ENCODE assay signal across 17 cellular contexts in genomic region chr19:1379126-1379905, GRCh38. TPM values are rescaled to one million over a fixed set of nuclear protein-coding genes. Genes with fewer than 3 reads are reported as not detected.
DNase-seq lines count a peak whose midpoint lies in the region; ATAC-seq and TF ChIP-seq lines count a peak whose summit lies in the region.
"Had no signal": no experiment of that assay in that cellular context is flagged by ENCODE, and none has a peak within 500 bp of the region (broad histone marks: within the 10 kb centered on the region; RNA-seq: fewer than 3 reads in every experiment).

No MANE protein-coding gene starts in this region.

- no peak overlapping the region for H4K91ac ChIP-seq in neuronal stem cell (ENCODE audit: low read depth, low read length, poor library complexity)

- peak overlapping the region; percentile 17 for H3K14ac ChIP-seq in neuronal stem cell (ENCODE audit: low read length)

- H3K36me3 ChIP-seq in heart right ventricle (peaks cover 0 to 33% (median 4%) of the 10 kb centered on the region in 9 donors), neuronal stem cell (replicated peaks in 1 of 2; ENCODE audit: control insufficient read depth in 2 of 2, insufficient read depth in 2 of 2, low read length in 2 of 2) (peaks cover 13 to 28% of the 10 kb centered on the region in 2 donors)

- peaks cover 6% of the 10 kb centered on the region for H3K79me1 ChIP-seq in neuronal stem cell (ENCODE audit: low read depth, low read length)

- DNase-seq in right cardiac atrium = peak in 2 of 3 donors; percentile 20 to 52
- no peak for DNase-seq in heart right ventricle
- DNase-seq in dorsolateral prefrontal cortex = no peak
- DNase-seq in neuronal stem cell (ENCODE audit: low spot score) = no peak
- no peak for DNase-seq in WTC11 (ENCODE audit: low spot score)
- no peak for DNase-seq in RKO (ENCODE audit: low spot score)
- DNase-seq: ACHN; Caco-2; CD4-positive, alpha-beta T cell; H7; HFFc6 had no signal

- no peak overlapping the region for H2BK120ac ChIP-seq in neuronal stem cell (ENCODE audit: low read depth, low read length)

- H2AK5ac ChIP-seq in neuronal stem cell (ENCODE audit: low read depth, low read length) = peak overlapping the region; percentile 70

- intact Hi-C loops in right cardiac atrium (cut with DNase I) = loop anchor here in 1 of 4 donors (10.0 kb wide), 1 partner anchor 95 kb away; the partner anchor contains the start of gene EFNA2
- intact Hi-C loops in heart right ventricle (cut with DNase I) = loop anchor here in 1 of 10 donors (10.0 kb wide), 1 partner anchor 95 kb away; the partner anchor contains the start of gene EFNA2
- intact Hi-C loops in dorsolateral prefrontal cortex (cut with DNase I) = loop anchor here in 1 of 2 donors (10.0 kb wide), 1 partner anchor 65 kb away; no protein-coding TSS in a partner anchor

- no peak overlapping the region for H3K4me3 ChIP-seq in right cardiac atrium (ENCODE audit: low read length)
- H3K4me3 ChIP-seq in heart right ventricle = no peak overlapping the region
- H3K4me3 ChIP-seq in dorsolateral prefrontal cortex = no peak overlapping the region
- H3K4me3 ChIP-seq in neuronal stem cell (ENCODE audit: low read length in 2 of 2) = no peak overlapping the region
- H3K4me3 ChIP-seq: GM23338 had no signal

- H3K4me3 Mint-ChIP-seq in WTC11 = no peak overlapping the region
- H3K4me3 Mint-ChIP-seq: CD4-positive, alpha-beta T cell; GM23338; HFFc6 had no signal

- peak overlapping the region; percentile 30 for H4K8ac ChIP-seq in neuronal stem cell (ENCODE audit: low read depth, low read length)

- CTCF ChIA-PET in WTC11 (lab: Charles Lee) = no interaction called here

- ATAC-seq in right cardiac atrium = no peak
- no peak for ATAC-seq in heart right ventricle
- no peak for ATAC-seq in WTC11
- no peak for ATAC-seq in GM21515 (IDR thresholded peaks at IDR 0.05; ENCODE audit: unreplicated experiment)
- ATAC-seq: GM23338, HCT116 had no signal

- POLR2A ChIA-PET in WTC11 (lab: Charles Lee) = interaction anchor here (0.6 kb wide), 2 partner anchors 24 to 35 kb away, joined by 3 to 6 read pairs; no protein-coding TSS in a partner anchor

- no peak overlapping the region for H3K4me2 ChIP-seq in neuronal stem cell (ENCODE audit: insufficient read depth, low read length, poor library complexity, severe bottlenecking)
- H3K4me2 ChIP-seq: GM23338 had no signal

- H3K9me3 ChIP-seq in right cardiac atrium (ENCODE audit: control insufficient read depth, low read length) (no peaks in the 10 kb centered on the region), heart right ventricle (no peaks in the 10 kb centered on the region), neuronal stem cell (replicated peaks in 1 of 2; ENCODE audit: control insufficient read depth in 2 of 2, insufficient read depth in 1 of 2, low read depth in 1 of 2, low read length in 2 of 2) (peaks cover 0 to 3% of the 10 kb centered on the region in 2 donors)
- H3K9me3 ChIP-seq: Caco-2 had no signal

- H3K9me3 Mint-ChIP-seq in WTC11 = no peaks in the 10 kb centered on the region
- H3K9me3 Mint-ChIP-seq: CD4-positive, alpha-beta T cell had no signal

- WGBS in right cardiac atrium = 81% methylated on average over 27 of the region's 27 CpGs
- 83 to 86% methylated on average over 26 to 27 of the region's 27 CpGs for WGBS in heart right ventricle, 2 donors
- WGBS in neuronal stem cell (ENCODE audit: extremely low coverage in 2 of 2, insufficient read length in 2 of 2, insufficient replicate concordance in 1 of 2), 2 donors = no CpG with 5 or more reads among the region's 27 CpGs

- peaks cover 4% of the 10 kb centered on the region for H3K27me3 Mint-ChIP-seq in WTC11 (ENCODE audit: low read depth)

- no peak overlapping the region for H2BK12ac ChIP-seq in neuronal stem cell (ENCODE audit: low read length)

- peak overlapping the region; percentile 71 for H3K18ac ChIP-seq in neuronal stem cell (ENCODE audit: low read length)

- peak overlapping the region; percentile 55 for H2BK15ac ChIP-seq in neuronal stem cell (ENCODE audit: low read length)

- no peak overlapping the region for H3K27ac ChIP-seq in right cardiac atrium (ENCODE audit: low read length)
- no peak overlapping the region for H3K27ac ChIP-seq in heart right ventricle
- H3K27ac ChIP-seq in dorsolateral prefrontal cortex = peak overlapping the region in 32 of 59 donors; percentile 19 to 99 (median 96)
- H3K27ac ChIP-seq in neuronal stem cell (replicated peaks; ENCODE audit: low read length) = no peak overlapping the region
- H3K27ac ChIP-seq: C4-2B, HL-60 had no signal

- no peaks in the 10 kb centered on the region for H3K4me1 ChIP-seq in right cardiac atrium (ENCODE audit: control insufficient read depth, insufficient read depth, low read length)
- peaks cover 0 to 23% (median 11%) of the 10 kb centered on the region in 9 donors for H3K4me1 ChIP-seq in heart right ventricle
- peaks cover 5 to 10% of the 10 kb centered on the region in 2 donors for H3K4me1 ChIP-seq in neuronal stem cell (ENCODE audit: control insufficient read depth in 2 of 2, insufficient read depth in 1 of 2, low read depth in 1 of 2, low read length in 2 of 2)
- H3K4me1 ChIP-seq: Caco-2 had no signal

- peaks cover 13% of the 10 kb centered on the region for H3K36me3 Mint-ChIP-seq in WTC11
- H3K36me3 Mint-ChIP-seq: IgD-negative memory B cell had no signal

- no peak overlapping the region for H3K4ac ChIP-seq in neuronal stem cell (ENCODE audit: low read length)

- no peak for TF ChIP-seq CTCF in heart right ventricle (IDR thresholded peaks at IDR 0.05)
- TF ChIP-seq CTCF in dorsolateral prefrontal cortex (IDR thresholded peaks at IDR 0.05 in 54 of 56, conservative IDR thresholded peaks at IDR 0.05 in 2 of 56; ENCODE audit: low read depth in 1 of 56, partially characterized antibody in 56 of 56) = no peak
- no peak for TF ChIP-seq CTCF in WTC11 (IDR thresholded peaks at IDR 0.05)

- peak overlapping the region; percentile 55 for H3K23ac ChIP-seq in neuronal stem cell (ENCODE audit: low read depth, low read length, poor library complexity)

- no peaks in the 10 kb centered on the region for H3K27me3 ChIP-seq in right cardiac atrium (ENCODE audit: control insufficient read depth, insufficient read depth)
- no peaks in the 10 kb centered on the region for H3K27me3 ChIP-seq in heart right ventricle
- no peaks in the 10 kb centered on the region for H3K27me3 ChIP-seq in dorsolateral prefrontal cortex
- no peaks in the 10 kb centered on the region for H3K27me3 ChIP-seq in neuronal stem cell (ENCODE audit: control insufficient read depth in 3 of 3, insufficient read depth in 3 of 3, low read depth in 1 of 3, low read length in 3 of 3)

- peaks cover 8% of the 10 kb centered on the region for H3K4me1 Mint-ChIP-seq in WTC11

- no peak overlapping the region for H3K27ac Mint-ChIP-seq in WTC11
- H3K27ac Mint-ChIP-seq: CD4-positive, alpha-beta T cell; GM23338; HFFc6 had no signal

- peak overlapping the region; percentile 75 for H2BK5ac ChIP-seq in neuronal stem cell (ENCODE audit: low read length)

- no peak overlapping the region for H2AFZ ChIP-seq in neuronal stem cell (ENCODE audit: low read length)
- H2AFZ ChIP-seq: GM23338 had no signal

- no peak overlapping the region for H3K9ac ChIP-seq in neuronal stem cell (ENCODE audit: low read depth, low read length, poor library complexity)

TF ChIP-seq in WTC11, 78 proteins besides CTCF, POLR2A, EP300 and RAD21:
- no peak for TF ChIP-seq ZMAT4 (CRISPR knock-in tag; IDR thresholded peaks at IDR 0.05)
- TF ChIP-seq TCF7 (CRISPR knock-in tag; IDR thresholded peaks at IDR 0.05; ENCODE audit: low read depth) = no peak
- TF ChIP-seq NR1H2 (CRISPR knock-in tag; IDR thresholded peaks at IDR 0.05) = no peak
TF ChIP-seq in WTC11: peak in this region for 0.

RNA-seq across cellular contexts. Expression of gene NDUFS7, which starts 4.4 kb away (rescaled TPM):
- total RNA-seq in right cardiac atrium (100 to 1,000 TPM; 209 to 294 (median 259) TPM), heart right ventricle (100 to 1,000 TPM; 248 to 446 (median 377) TPM), dorsolateral prefrontal cortex (100 to 1,000 TPM; 105 to 222 (median 151) TPM), WTC11 (2021) (136 to 149 TPM (median 139 TPM) in 3 replicates)
- polyA plus RNA-seq in right cardiac atrium (437 TPM), heart right ventricle (100 to 1,000 TPM; 307 to 498 TPM)
- polyA plus RNA-seq in neuronal stem cell (2013, experiment 1 of 2) = 61.9 TPM
- polyA plus RNA-seq in neuronal stem cell (2013, experiment 2 of 2) = 60.2 TPM

RNA-seq across cellular contexts. Expression of gene GAMT, which starts 22.0 kb away (rescaled TPM):
- 10 to 100 TPM; 49.2 to 76.2 (median 66.4) TPM for total RNA-seq in right cardiac atrium
- 124 TPM for polyA plus RNA-seq in right cardiac atrium
- total RNA-seq in heart right ventricle = 10 to 100 TPM; 53.4 to 89.2 (median 72.1) TPM
- 100 to 1,000 TPM in 1 of 2 donors, 10 to 100 TPM in 1; 30.8 to 260 TPM for polyA plus RNA-seq in heart right ventricle
- total RNA-seq in dorsolateral prefrontal cortex = 10 to 100 TPM; 30.0 to 91.1 (median 47.4) TPM
- polyA plus RNA-seq in neuronal stem cell (2013, experiment 1 of 2) = 41.6 TPM
- polyA plus RNA-seq in neuronal stem cell (2013, experiment 2 of 2) = 42.6 TPM
- 27.7 to 33.6 TPM (median 28.9 TPM) in 3 replicates for total RNA-seq in WTC11 (2021)

RNA-seq across cellular contexts. Expression of gene DAZAP1, which starts 28.1 kb away (rescaled TPM):
- total RNA-seq in right cardiac atrium (10 to 100 TPM; 78.7 to 92.1 (median 85.0) TPM), heart right ventricle (100 to 1,000 TPM in 2 of 10 donors, 10 to 100 TPM in 8; 56.7 to 111 (median 73.8) TPM), dorsolateral prefrontal cortex (100 to 1,000 TPM in 3 of 120 experiments, 10 to 100 TPM in 117; 46.4 to 115 (median 70.5) TPM), WTC11 (2021) (338 to 360 TPM (median 339 TPM) in 3 replicates)
- polyA plus RNA-seq in right cardiac atrium (65.3 TPM), heart right ventricle (10 to 100 TPM; 82.6 to 91.3 TPM)
- 124 TPM for polyA plus RNA-seq in neuronal stem cell (2013, experiment 1 of 2)
- 126 TPM for polyA plus RNA-seq in neuronal stem cell (2013, experiment 2 of 2)

RNA-seq across cellular contexts. Expression of gene RPS15, which starts 58.9 kb away (rescaled TPM):
- total RNA-seq in right cardiac atrium (100 to 1,000 TPM; 635 to 772 (median 696) TPM), heart right ventricle (100 to 1,000 TPM; 480 to 720 (median 539) TPM), dorsolateral prefrontal cortex (100 to 1,000 TPM; 343 to 670 (median 497) TPM), WTC11 (2021) (1,932 to 2,169 TPM (median 2,158 TPM) in 3 replicates)
- polyA plus RNA-seq in right cardiac atrium (1,857 TPM), heart right ventricle (1,000 to 10,000 TPM; 2,400 to 3,724 TPM)
- 3,965 TPM for polyA plus RNA-seq in neuronal stem cell (2013, experiment 1 of 2)
- 3,732 TPM for polyA plus RNA-seq in neuronal stem cell (2013, experiment 2 of 2)

Comparison
In these comparisons a context has a peak if more than half of its experiments do, and no peak if none do; other contexts are left out.
1. DNase-seq: peak in right cardiac atrium (2 of 3); none in heart right ventricle (0 of 2), dorsolateral prefrontal cortex (0 of 10), neuronal stem cell (single experiment), WTC11 (single experiment) and RKO (single experiment).
2. H3K27ac ChIP-seq: peak in dorsolateral prefrontal cortex (32 of 59); none in right cardiac atrium (single experiment), heart right ventricle (0 of 10) and neuronal stem cell (single experiment).